ENCODE assay signal across 1 cellular context in genomic region chr10:119103687-119104652, GRCh38.
TF ChIP-seq lines count a peak whose summit lies in the region.

A gene with protein sequence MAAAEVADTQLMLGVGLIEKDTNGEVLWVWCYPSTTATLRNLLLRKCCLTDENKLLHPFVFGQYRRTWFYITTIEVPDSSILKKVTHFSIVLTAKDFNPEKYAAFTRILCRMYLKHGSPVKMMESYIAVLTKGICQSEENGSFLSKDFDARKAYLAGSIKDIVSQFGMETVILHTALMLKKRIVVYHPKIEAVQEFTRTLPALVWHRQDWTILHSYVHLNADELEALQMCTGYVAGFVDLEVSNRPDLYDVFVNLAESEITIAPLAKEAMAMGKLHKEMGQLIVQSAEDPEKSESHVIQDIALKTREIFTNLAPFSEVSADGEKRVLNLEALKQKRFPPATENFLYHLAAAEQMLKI (plus strand): TSS chr10:119104113. CDS start chr10:119104143, 30 bp downstream.

TF ChIP-seq in HepG2, 621 proteins besides CTCF, POLR2A, EP300 and RAD21 (continued from another document and continues in another):
- TF ChIP-seq, protein P1, sequence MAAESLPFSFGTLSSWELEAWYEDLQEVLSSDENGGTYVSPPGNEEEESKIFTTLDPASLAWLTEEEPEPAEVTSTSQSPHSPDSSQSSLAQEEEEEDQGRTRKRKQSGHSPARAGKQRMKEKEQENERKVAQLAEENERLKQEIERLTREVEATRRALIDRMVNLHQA (CRISPR knock-in tag; IDR thresholded peaks at IDR 0.05), result no peak
- TF ChIP-seq HNF1A (IDR thresholded peaks at IDR 0.05; ENCODE audit: low read depth) (no peak), HNF1A (CRISPR knock-in tag; IDR thresholded peaks at IDR 0.05; ENCODE audit: borderline replicate concordance) (no peak), RBFOX2 (IDR thresholded peaks at IDR 0.05; ENCODE audit: low read depth, low read length) (peak; percentile 82), ZBTB38 (CRISPR knock-in tag; IDR thresholded peaks at IDR 0.05) (peak; percentile 55; the same call in 1 of the 2 replicates), ZNF547 (CRISPR knock-in tag; IDR thresholded peaks at IDR 0.05) (peak; percentile 83; the same call in 1 of the 2 replicates), ZNF670 (CRISPR knock-in tag; IDR thresholded peaks at IDR 0.05; ENCODE audit: borderline replicate concordance) (peak; percentile 52; the same call in 1 of the 2 replicates), ZNF629 (CRISPR knock-in tag; conservative IDR thresholded peaks at IDR 0.05) (0 out of 2 replicates have a peak, but pooled peaks have one; percentile 7), HDAC6 (IDR thresholded peaks at IDR 0.05; ENCODE audit: low read depth, low read length) (no peak), MYC (CRISPR knock-in tag; IDR thresholded peaks at IDR 0.05; ENCODE audit: borderline replicate concordance) (peak; percentile 42), ZMYM2 (CRISPR knock-in tag; IDR thresholded peaks at IDR 0.05) (no peak), ZNF639 (CRISPR knock-in tag; conservative IDR thresholded peaks at IDR 0.05) (no peak), ZNF674 (CRISPR knock-in tag; IDR thresholded peaks at IDR 0.05; ENCODE audit: low read depth) (no peak), ZMYM4 (CRISPR knock-in tag; IDR thresholded peaks at IDR 0.05) (no peak; the same call in 1 of the 2 replicates), HHEX (CRISPR knock-in tag; IDR thresholded peaks at IDR 0.05) (no peak), SAP130 (CRISPR knock-in tag; IDR thresholded peaks at IDR 0.05; ENCODE audit: low read depth) (peak; percentile 71), CCAR2 (optimal IDR thresholded peaks at IDR 0.05; ENCODE audit: low read depth, low read length) (no peak), ZFAT (CRISPR knock-in tag; conservative IDR thresholded peaks at IDR 0.05) (no peak), CSRNP2 (CRISPR knock-in tag; conservative IDR thresholded peaks at IDR 0.05; ENCODE audit: low read depth) (no peak), FOXP4 (CRISPR knock-in tag; IDR thresholded peaks at IDR 0.05) (0 out of 2 replicates have a peak, but pooled peaks have one; percentile 15), KAT7 (CRISPR knock-in tag; IDR thresholded peaks at IDR 0.05; ENCODE audit: borderline replicate concordance) (no peak), NFRKB (IDR thresholded peaks at IDR 0.05) (no peak), SNRNP70 (IDR thresholded peaks at IDR 0.05; ENCODE audit: low read depth, low read length) (no peak)
- TF ChIP-seq, protein P2, sequence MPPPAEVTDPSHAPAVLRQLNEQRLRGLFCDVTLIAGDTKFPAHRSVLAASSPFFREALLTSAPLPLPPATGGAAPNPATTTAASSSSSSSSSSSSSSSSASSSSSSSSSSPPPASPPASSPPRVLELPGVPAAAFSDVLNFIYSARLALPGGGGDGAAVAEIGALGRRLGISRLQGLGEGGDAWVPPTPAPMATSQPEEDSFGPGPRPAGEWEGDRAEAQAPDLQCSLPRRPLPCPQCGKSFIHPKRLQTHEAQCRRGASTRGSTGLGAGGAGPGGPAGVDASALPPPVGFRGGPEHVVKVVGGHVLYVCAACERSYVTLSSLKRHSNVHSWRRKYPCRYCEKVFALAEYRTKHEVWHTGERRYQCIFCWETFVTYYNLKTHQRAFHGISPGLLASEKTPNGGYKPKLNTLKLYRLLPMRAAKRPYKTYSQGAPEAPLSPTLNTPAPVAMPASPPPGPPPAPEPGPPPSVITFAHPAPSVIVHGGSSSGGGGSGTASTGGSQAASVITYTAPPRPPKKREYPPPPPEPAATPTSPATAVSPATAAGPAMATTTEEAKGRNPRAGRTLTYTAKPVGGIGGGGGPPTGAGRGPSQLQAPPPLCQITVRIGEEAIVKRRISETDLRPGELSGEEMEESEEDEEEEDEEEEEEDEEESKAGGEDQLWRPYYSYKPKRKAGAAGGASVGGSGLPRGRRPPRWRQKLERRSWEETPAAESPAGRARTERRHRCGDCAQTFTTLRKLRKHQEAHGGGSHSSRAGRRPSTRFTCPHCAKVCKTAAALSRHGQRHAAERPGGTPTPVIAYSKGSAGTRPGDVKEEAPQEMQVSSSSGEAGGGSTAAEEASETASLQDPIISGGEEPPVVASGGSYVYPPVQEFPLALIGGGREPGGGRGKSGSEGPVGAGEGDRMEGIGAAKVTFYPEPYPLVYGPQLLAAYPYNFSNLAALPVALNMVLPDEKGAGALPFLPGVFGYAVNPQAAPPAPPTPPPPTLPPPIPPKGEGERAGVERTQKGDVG (CRISPR knock-in tag; IDR thresholded peaks at IDR 0.05; ENCODE audit: borderline replicate concordance), result no peak
- TF ChIP-seq, protein P3, sequence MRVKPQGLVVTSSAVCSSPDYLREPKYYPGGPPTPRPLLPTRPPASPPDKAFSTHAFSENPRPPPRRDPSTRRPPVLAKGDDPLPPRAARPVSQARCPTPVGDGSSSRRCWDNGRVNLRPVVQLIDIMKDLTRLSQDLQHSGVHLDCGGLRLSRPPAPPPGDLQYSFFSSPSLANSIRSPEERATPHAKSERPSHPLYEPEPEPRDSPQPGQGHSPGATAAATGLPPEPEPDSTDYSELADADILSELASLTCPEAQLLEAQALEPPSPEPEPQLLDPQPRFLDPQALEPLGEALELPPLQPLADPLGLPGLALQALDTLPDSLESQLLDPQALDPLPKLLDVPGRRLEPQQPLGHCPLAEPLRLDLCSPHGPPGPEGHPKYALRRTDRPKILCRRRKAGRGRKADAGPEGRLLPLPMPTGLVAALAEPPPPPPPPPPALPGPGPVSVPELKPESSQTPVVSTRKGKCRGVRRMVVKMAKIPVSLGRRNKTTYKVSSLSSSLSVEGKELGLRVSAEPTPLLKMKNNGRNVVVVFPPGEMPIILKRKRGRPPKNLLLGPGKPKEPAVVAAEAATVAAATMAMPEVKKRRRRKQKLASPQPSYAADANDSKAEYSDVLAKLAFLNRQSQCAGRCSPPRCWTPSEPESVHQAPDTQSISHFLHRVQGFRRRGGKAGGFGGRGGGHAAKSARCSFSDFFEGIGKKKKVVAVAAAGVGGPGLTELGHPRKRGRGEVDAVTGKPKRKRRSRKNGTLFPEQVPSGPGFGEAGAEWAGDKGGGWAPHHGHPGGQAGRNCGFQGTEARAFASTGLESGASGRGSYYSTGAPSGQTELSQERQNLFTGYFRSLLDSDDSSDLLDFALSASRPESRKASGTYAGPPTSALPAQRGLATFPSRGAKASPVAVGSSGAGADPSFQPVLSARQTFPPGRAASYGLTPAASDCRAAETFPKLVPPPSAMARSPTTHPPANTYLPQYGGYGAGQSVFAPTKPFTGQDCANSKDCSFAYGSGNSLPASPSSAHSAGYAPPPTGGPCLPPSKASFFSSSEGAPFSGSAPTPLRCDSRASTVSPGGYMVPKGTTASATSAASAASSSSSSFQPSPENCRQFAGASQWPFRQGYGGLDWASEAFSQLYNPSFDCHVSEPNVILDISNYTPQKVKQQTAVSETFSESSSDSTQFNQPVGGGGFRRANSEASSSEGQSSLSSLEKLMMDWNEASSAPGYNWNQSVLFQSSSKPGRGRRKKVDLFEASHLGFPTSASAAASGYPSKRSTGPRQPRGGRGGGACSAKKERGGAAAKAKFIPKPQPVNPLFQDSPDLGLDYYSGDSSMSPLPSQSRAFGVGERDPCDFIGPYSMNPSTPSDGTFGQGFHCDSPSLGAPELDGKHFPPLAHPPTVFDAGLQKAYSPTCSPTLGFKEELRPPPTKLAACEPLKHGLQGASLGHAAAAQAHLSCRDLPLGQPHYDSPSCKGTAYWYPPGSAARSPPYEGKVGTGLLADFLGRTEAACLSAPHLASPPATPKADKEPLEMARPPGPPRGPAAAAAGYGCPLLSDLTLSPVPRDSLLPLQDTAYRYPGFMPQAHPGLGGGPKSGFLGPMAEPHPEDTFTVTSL (CRISPR knock-in tag; IDR thresholded peaks at IDR 0.05; ENCODE audit: borderline replicate concordance), result no peak
- TF ChIP-seq, protein P4, sequence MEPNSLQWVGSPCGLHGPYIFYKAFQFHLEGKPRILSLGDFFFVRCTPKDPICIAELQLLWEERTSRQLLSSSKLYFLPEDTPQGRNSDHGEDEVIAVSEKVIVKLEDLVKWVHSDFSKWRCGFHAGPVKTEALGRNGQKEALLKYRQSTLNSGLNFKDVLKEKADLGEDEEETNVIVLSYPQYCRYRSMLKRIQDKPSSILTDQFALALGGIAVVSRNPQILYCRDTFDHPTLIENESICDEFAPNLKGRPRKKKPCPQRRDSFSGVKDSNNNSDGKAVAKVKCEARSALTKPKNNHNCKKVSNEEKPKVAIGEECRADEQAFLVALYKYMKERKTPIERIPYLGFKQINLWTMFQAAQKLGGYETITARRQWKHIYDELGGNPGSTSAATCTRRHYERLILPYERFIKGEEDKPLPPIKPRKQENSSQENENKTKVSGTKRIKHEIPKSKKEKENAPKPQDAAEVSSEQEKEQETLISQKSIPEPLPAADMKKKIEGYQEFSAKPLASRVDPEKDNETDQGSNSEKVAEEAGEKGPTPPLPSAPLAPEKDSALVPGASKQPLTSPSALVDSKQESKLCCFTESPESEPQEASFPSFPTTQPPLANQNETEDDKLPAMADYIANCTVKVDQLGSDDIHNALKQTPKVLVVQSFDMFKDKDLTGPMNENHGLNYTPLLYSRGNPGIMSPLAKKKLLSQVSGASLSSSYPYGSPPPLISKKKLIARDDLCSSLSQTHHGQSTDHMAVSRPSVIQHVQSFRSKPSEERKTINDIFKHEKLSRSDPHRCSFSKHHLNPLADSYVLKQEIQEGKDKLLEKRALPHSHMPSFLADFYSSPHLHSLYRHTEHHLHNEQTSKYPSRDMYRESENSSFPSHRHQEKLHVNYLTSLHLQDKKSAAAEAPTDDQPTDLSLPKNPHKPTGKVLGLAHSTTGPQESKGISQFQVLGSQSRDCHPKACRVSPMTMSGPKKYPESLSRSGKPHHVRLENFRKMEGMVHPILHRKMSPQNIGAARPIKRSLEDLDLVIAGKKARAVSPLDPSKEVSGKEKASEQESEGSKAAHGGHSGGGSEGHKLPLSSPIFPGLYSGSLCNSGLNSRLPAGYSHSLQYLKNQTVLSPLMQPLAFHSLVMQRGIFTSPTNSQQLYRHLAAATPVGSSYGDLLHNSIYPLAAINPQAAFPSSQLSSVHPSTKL (CRISPR knock-in tag; IDR thresholded peaks at IDR 0.05), result 0 out of 2 replicates have a peak, but pooled peaks have one; percentile 25
